In genomic region chr12:131623404-131624368, GRCh38 we compare ENCODE assay signal across 1 cellular context.
TF ChIP-seq lines count a peak whose summit lies in the region.
"Not testable (repeated sequence)": the region's sequence is repeated elsewhere in the genome, so short reads cannot be mapped to it uniquely, and the experiment has no call there.

No MANE protein-coding gene starts in this region.

TF ChIP-seq in K562, 482 proteins besides CTCF, POLR2A, EP300 and RAD21 (continued from another document):
- peak; percentile 67 for TF ChIP-seq RBM25 (IDR thresholded peaks at IDR 0.05; ENCODE audit: low read depth, low read length, severe bottlenecking)
- TF ChIP-seq EHMT2 (IDR thresholded peaks at IDR 0.05), result peak; percentile 74; the same call in 1 of the 2 replicates
- TF ChIP-seq HDAC2 (IDR thresholded peaks at IDR 0.05), result peak; percentile 68; the same call in 1 of the 2 replicates
- TF ChIP-seq RBFOX2 (IDR thresholded peaks at IDR 0.05; ENCODE audit: low read depth, low read length), result 0 out of 2 replicates have a peak, but pooled peaks have one; percentile 18
- TF ChIP-seq REST (CRISPR knock-in tag; IDR thresholded peaks at IDR 0.05; ENCODE audit: low read depth), result peak; percentile 61; the same call in 1 of the 2 replicates
- TF ChIP-seq USF2 (CRISPR knock-in tag; IDR thresholded peaks at IDR 0.05), result 0 out of 2 replicates have a peak, but pooled peaks have one; percentile 7
- TF ChIP-seq CTBP1 (IDR thresholded peaks at IDR 0.05; ENCODE audit: borderline replicate concordance), result peak; percentile 40; the same call in 1 of the 2 replicates
- TF ChIP-seq ZNF740 (CRISPR knock-in tag; IDR thresholded peaks at IDR 0.05), result 0 out of 2 replicates have a peak, but pooled peaks have one; percentile 53
- TF ChIP-seq ZNF740 (tag; IDR thresholded peaks at IDR 0.05); MYC (CRISPR knock-in tag; IDR thresholded peaks at IDR 0.05; ENCODE audit: borderline replicate concordance, low read depth): not testable (repeated sequence)
- TF ChIP-seq ZEB2 (IDR thresholded peaks at IDR 0.05), result peak; percentile 54; the same call in 1 of the 2 replicates
- peak; percentile 9 for TF ChIP-seq ZFP36 (IDR thresholded peaks at IDR 0.05; ENCODE audit: low read depth, low read length, partially characterized antibody)
- peak; percentile 28; the same call in 1 of the 2 replicates for TF ChIP-seq ATF7 (IDR thresholded peaks at IDR 0.05)
- 0 out of 2 replicates have a peak, but pooled peaks have one; percentile 11 for TF ChIP-seq MYC (IDR thresholded peaks at IDR 0.05; ENCODE audit: low read depth, low read length)
- TF ChIP-seq SMARCA5 (IDR thresholded peaks at IDR 0.05), result peak; percentile 51; the same call in 1 of the 2 replicates
- TF ChIP-seq MTA3 (IDR thresholded peaks at IDR 0.05; ENCODE audit: borderline replicate concordance), result 0 out of 2 replicates have a peak, but pooled peaks have one; percentile 10
TF ChIP-seq in K562: peak in this region for 20; not testable (repeated sequence) for 462.
